Comparison of ENCODE assay signal across 21 cellular contexts in the genomic region with DNA sequence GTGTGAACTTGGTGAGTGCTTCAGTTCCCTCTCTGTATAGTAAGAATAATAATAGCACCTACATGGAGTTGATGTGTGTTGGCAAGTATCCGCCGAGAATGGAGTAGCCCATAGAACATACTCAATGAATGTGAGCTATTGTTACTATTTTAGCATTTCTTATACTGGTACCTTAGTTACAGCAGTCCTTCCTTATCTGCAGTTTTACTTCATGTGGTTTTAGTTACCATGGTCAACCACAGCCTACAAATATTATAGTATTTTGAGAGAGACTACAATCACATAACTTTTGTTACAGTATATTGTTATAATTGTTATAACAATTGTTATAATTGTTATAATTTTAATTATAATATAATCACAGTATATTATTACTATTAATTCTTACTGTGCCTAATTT.
DNase-seq lines count a peak whose midpoint lies in the region; ATAC-seq, FAIRE-seq and TF ChIP-seq lines count a peak whose summit lies in the region.
"Had no signal": no experiment of that assay in that cellular context is flagged by ENCODE, and none has a peak within 500 bp of the region (broad histone marks: within the 10 kb centered on the region; RNA-seq: fewer than 3 reads in every experiment).

No MANE protein-coding gene starts in this region.

- H3K36me3 Mint-ChIP-seq in astrocyte (ENCODE audit: low read depth, unreplicated experiment) = peaks cover 5% of the 10 kb centered on the region
- H3K36me3 Mint-ChIP-seq: CD4-positive, alpha-beta memory T cell had no signal

- POLR2A ChIA-PET in HepG2 (lab: Yijun Ruan, JAX) = no interaction called here

- CTCF ChIA-PET in HepG2 (lab: Yijun Ruan, JAX; ENCODE audit: low intra/inter-chr PET ratio, low total read pairs) = no interaction called here

- intact Hi-C loops in left ventricle myocardium superior (cut with micrococcal nuclease) (no loop called here), right cardiac atrium (cut with DNase I) (no loop called here), HepG2 (cut with micrococcal nuclease; ENCODE audit: unreplicated experiment) (no loop called here)

- no peak for FAIRE-seq in astrocyte (lab: Jason Lieb, UNC)
- no peak for FAIRE-seq in HepG2 (lab: Jason Lieb, UNC)
- FAIRE-seq: G401.6, GM12892, H1 had no signal

- H3K9me3 ChIP-seq in right cardiac atrium (ENCODE audit: control insufficient read depth, low read length) (no peaks in the 10 kb centered on the region), astrocyte (ENCODE audit: insufficient read depth, low read depth, low read length) (no peaks in the 10 kb centered on the region), HepG2 (ENCODE audit: low read length) (no peaks in the 10 kb centered on the region)
- H3K9me3 ChIP-seq: HAP-1 had no signal

- H3K27ac Mint-ChIP-seq in astrocyte (ENCODE audit: unreplicated experiment) = no peak overlapping the region
- H3K27ac Mint-ChIP-seq: B cell; CD4-positive, alpha-beta memory T cell had no signal

- WGBS in right cardiac atrium = 69% methylated on average over 2 of the region's 2 CpGs
- 24% methylated on average over 2 of the region's 2 CpGs for WGBS in HepG2 (ENCODE audit: low lambda C conversion rate)

- H3K27me3 ChIP-seq in right cardiac atrium (ENCODE audit: control insufficient read depth, insufficient read depth) (no peaks in the 10 kb centered on the region), astrocyte (ENCODE audit: insufficient read depth, low read length) (no peaks in the 10 kb centered on the region), HepG2 (ENCODE audit: control insufficient read depth in 1 of 2, insufficient read depth in 2 of 2, low read length in 2 of 2) (0 out of 5 replicates have a peak, but pooled peaks cover 0 to 3% of the 10 kb centered on the region in 2 experiments)

- no peak for TF ChIP-seq EP300 in HepG2 (IDR thresholded peaks at IDR 0.05; ENCODE audit: low read depth in 2 of 2, low read length in 2 of 2)
- no peak for TF ChIP-seq EP300 in HepG2 (CRISPR knock-in tag; IDR thresholded peaks at IDR 0.05; ENCODE audit: borderline replicate concordance)

- no peaks in the 10 kb centered on the region for H3K27me3 Mint-ChIP-seq in astrocyte (ENCODE audit: low read depth, unreplicated experiment)
- H3K27me3 Mint-ChIP-seq: B cell had no signal

- H4K20me1 ChIP-seq in astrocyte (ENCODE audit: insufficient read depth, low read length) = no peaks in the 10 kb centered on the region
- H4K20me1 ChIP-seq in HepG2 (ENCODE audit: insufficient read depth, low read length) = no peaks in the 10 kb centered on the region

- H3K4me2 ChIP-seq in astrocyte (ENCODE audit: low read length) = no peak overlapping the region
- H3K4me2 ChIP-seq in HepG2 (ENCODE audit: low read depth, low read length) = no peak overlapping the region

- in situ Hi-C loops in HepG2 (cut with HindIII; ENCODE audit: extremely low pct_ligation_motif_present, low pct_unique_long_range_greater_than_20kb) = no loop called here

- no peak for DNase-seq in left ventricle myocardium superior
- no peak for DNase-seq in right cardiac atrium
- DNase-seq in astrocyte (ENCODE audit: low read depth) = peak; percentile 29
- peak; percentile 24 for DNase-seq in fibroblast of the aortic adventitia (ENCODE audit: low read depth)
- DNase-seq in HK-2 (ENCODE audit: unreplicated experiment) = no peak
- DNase-seq in GM03348 (ENCODE audit: low spot score) = no peak
- DNase-seq in OCI-M2 (lab: John Stamatoyannopoulos, UW; ENCODE audit: unreplicated experiment) = no peak
- no peak for DNase-seq in HepG2 (ENCODE audit: low spot score)
- DNase-seq: 8988T; ACHN; CD4-positive, alpha-beta memory T cell; DMS153; DMS79 treated with DMSO at 0.1 percent for 48 hours; EL had no signal

- ATAC-seq in left ventricle myocardium superior (peak; percentile 24), right cardiac atrium (no peak), HepG2 (no peak)

- H3K4me1 Mint-ChIP-seq in astrocyte (ENCODE audit: low read depth, unreplicated experiment) = peaks cover 8% of the 10 kb centered on the region

- H3K4me1 ChIP-seq in right cardiac atrium (ENCODE audit: control insufficient read depth, insufficient read depth, low read length) = no peaks in the 10 kb centered on the region
- H3K4me1 ChIP-seq in astrocyte (ENCODE audit: insufficient read depth, low read length) = peaks cover 7% of the 10 kb centered on the region
- no peaks in the 10 kb centered on the region for H3K4me1 ChIP-seq in HepG2 (ENCODE audit: insufficient read depth, low read length)
- H3K4me1 ChIP-seq: HAP-1 had no signal

- TF ChIP-seq RAD21 in HepG2 (CRISPR knock-in tag; IDR thresholded peaks at IDR 0.05) = no peak

- H3K27ac ChIP-seq in right cardiac atrium (ENCODE audit: low read length) (no peak overlapping the region), astrocyte (ENCODE audit: low read depth, low read length) (no peak overlapping the region), HepG2 (ENCODE audit: extremely low read length, insufficient read depth, low read length) (no peak overlapping the region)
- H3K27ac ChIP-seq: C4-2B, HL-60 had no signal

- no peak overlapping the region for H2AFZ ChIP-seq in astrocyte (ENCODE audit: low read depth, low read length)
- H2AFZ ChIP-seq in HepG2 (ENCODE audit: low read length) = no peak overlapping the region

- H3K36me3 ChIP-seq in astrocyte (ENCODE audit: insufficient read depth, low read length) (peaks cover 8% of the 10 kb centered on the region), HepG2 (replicated peaks in 1 of 2; ENCODE audit: control insufficient read depth in 1 of 2, insufficient read depth in 2 of 2, low read length in 2 of 2) (no peaks in the 10 kb centered on the region)
- H3K36me3 ChIP-seq: HAP-1 had no signal

- H3K4me3 Mint-ChIP-seq in astrocyte (ENCODE audit: unreplicated experiment) = no peak overlapping the region
- H3K4me3 Mint-ChIP-seq: B cell had no signal

- TF ChIP-seq CTCF in astrocyte (IDR thresholded peaks at IDR 0.05; ENCODE audit: insufficient read depth, low read depth, low read length) = no peak
- TF ChIP-seq CTCF in fibroblast of the aortic adventitia (IDR thresholded peaks at IDR 0.05; ENCODE audit: insufficient read depth, low read length) = no peak
- no peak for TF ChIP-seq CTCF in HepG2 (CRISPR knock-in tag; IDR thresholded peaks at IDR 0.05)

- H3K9me3 Mint-ChIP-seq in astrocyte (ENCODE audit: unreplicated experiment) = no peaks in the 10 kb centered on the region
- H3K9me3 Mint-ChIP-seq: CD4-positive, alpha-beta memory T cell had no signal

- H3K9ac ChIP-seq in astrocyte (ENCODE audit: low read length) (no peak overlapping the region), HepG2 (ENCODE audit: insufficient read depth, low read depth, low read length) (no peak overlapping the region)

- no TSS peak for BruUV-seq in HepG2 (replicated peaks; lab: Mats Ljungman, UMichigan)

- no peak overlapping the region for H3K4me3 ChIP-seq in right cardiac atrium (ENCODE audit: low read length)
- no peak overlapping the region for H3K4me3 ChIP-seq in astrocyte (ENCODE audit: insufficient read depth, low read depth, low read length)
- H3K4me3 ChIP-seq in fibroblast of the aortic adventitia (ENCODE audit: low read depth, low read length) = no peak overlapping the region
- H3K4me3 ChIP-seq in HepG2 (replicated peaks in 1 of 3; ENCODE audit: insufficient read depth in 1 of 3, low read depth in 2 of 3, low read length in 3 of 3) = no peak overlapping the region
- H3K4me3 ChIP-seq: HAP-1 had no signal

- H3K79me2 ChIP-seq in astrocyte (ENCODE audit: insufficient read depth, low read length) (no peaks in the 10 kb centered on the region), HepG2 (ENCODE audit: insufficient read depth, low read length) (no peaks in the 10 kb centered on the region)

- no peak for TF ChIP-seq POLR2A in HepG2 (IDR thresholded peaks at IDR 0.05; ENCODE audit: insufficient read depth in 1 of 2, low read depth in 2 of 2, low read length in 2 of 2)

TF ChIP-seq in HepG2, 621 proteins besides CTCF, POLR2A, EP300 and RAD21 (continues in another document):
- TF ChIP-seq SNRNP70 (IDR thresholded peaks at IDR 0.05; ENCODE audit: low read depth, low read length) (no peak), ZNF777 (CRISPR knock-in tag; IDR thresholded peaks at IDR 0.05) (no peak), HNRNPK (IDR thresholded peaks at IDR 0.05; ENCODE audit: low read depth, low read length, poor library complexity, severe bottlenecking) (no peak), CENPT (CRISPR knock-in tag; IDR thresholded peaks at IDR 0.05; ENCODE audit: low read depth) (no peak), ZNF724P (CRISPR knock-in tag; IDR thresholded peaks at IDR 0.05; ENCODE audit: borderline replicate concordance) (no peak), ZNF496 (CRISPR knock-in tag; IDR thresholded peaks at IDR 0.05; ENCODE audit: insufficient replicate concordance) (no peak), DNMT3B (CRISPR knock-in tag; conservative IDR thresholded peaks at IDR 0.05) (no peak)
- TF ChIP-seq, protein P1, sequence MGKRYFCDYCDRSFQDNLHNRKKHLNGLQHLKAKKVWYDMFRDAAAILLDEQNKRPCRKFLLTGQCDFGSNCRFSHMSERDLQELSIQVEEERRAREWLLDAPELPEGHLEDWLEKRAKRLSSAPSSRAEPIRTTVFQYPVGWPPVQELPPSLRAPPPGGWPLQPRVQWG (CRISPR knock-in tag; IDR thresholded peaks at IDR 0.05; ENCODE audit: borderline replicate concordance, low read depth) = no peak
- TF ChIP-seq, protein P2, sequence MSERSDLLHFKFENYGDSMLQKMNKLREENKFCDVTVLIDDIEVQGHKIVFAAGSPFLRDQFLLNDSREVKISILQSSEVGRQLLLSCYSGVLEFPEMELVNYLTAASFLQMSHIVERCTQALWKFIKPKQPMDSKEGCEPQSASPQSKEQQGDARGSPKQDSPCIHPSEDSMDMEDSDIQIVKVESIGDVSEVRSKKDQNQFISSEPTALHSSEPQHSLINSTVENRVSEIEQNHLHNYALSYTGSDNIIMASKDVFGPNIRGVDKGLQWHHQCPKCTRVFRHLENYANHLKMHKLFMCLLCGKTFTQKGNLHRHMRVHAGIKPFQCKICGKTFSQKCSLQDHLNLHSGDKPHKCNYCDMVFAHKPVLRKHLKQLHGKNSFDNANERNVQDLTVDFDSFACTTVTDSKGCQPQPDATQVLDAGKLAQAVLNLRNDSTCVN (CRISPR knock-in tag; IDR thresholded peaks at IDR 0.05; ENCODE audit: borderline replicate concordance) = no peak
- TF ChIP-seq, protein P3, sequence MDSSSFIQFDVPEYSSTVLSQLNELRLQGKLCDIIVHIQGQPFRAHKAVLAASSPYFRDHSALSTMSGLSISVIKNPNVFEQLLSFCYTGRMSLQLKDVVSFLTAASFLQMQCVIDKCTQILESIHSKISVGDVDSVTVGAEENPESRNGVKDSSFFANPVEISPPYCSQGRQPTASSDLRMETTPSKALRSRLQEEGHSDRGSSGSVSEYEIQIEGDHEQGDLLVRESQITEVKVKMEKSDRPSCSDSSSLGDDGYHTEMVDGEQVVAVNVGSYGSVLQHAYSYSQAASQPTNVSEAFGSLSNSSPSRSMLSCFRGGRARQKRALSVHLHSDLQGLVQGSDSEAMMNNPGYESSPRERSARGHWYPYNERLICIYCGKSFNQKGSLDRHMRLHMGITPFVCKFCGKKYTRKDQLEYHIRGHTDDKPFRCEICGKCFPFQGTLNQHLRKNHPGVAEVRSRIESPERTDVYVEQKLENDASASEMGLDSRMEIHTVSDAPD (CRISPR knock-in tag; IDR thresholded peaks at IDR 0.05) = no peak

Comparison
In these comparisons a context has a peak if more than half of its experiments do, and no peak if none do; other contexts are left out.
1. DNase-seq: peak in astrocyte (single experiment) and fibroblast of the aortic adventitia (single experiment); none in left ventricle myocardium superior (single experiment), right cardiac atrium (0 of 3), HK-2 (single experiment), GM03348 (single experiment), OCI-M2 (single experiment) and HepG2 (single experiment).